ENCODE assay signal across 8 cellular contexts in the genomic region with DNA sequence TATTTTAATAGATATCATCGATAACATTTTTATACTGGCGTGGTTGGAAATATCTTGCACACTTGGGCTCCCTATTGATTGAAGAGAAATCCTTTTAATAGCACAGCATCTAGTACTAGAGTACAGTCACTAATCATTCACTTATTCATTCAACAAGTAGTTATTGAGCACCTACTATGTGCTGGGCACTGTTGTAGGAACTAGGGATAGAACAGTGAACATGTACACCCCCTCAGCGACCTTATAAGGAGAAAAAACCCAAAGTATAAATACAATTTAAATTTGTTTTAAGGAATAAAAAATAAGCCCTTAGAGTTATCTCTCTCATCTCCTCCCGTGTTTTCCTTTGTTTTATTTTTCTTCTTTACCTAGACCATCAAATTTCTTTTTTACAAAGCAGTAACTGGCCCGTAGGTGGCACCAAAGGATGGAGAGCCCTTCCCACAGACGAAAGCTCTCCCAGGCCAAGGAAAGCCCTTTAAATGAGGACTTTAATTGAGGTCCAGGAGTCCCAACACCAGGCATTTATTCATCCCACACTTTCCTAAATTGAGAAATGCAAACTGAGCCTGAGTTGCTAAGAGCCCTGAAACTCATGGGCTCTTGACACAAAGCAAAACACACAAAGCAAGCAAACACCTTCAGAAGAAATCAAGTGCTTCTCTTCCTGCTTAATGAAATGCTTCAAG. TPM values are rescaled to one million over a fixed set of nuclear protein-coding genes. Genes with fewer than 3 reads are reported as not detected.
DNase-seq lines count a peak whose midpoint lies in the region; ATAC-seq and TF ChIP-seq lines count a peak whose summit lies in the region.

No MANE protein-coding gene starts in this region.

- H3K4me2 ChIP-seq in GM23338: no peak overlapping the region

- no peaks in the 10 kb centered on the region for H3K9me3 Mint-ChIP-seq in GM23338

- H3K4me1 ChIP-seq in GM23338 (ENCODE audit: insufficient read depth) (no peaks in the 10 kb centered on the region), Panc1 (ENCODE audit: control insufficient read depth, insufficient read depth, low read length) (no peaks in the 10 kb centered on the region)

- CTCF ChIA-PET in Panc1 (lab: Charles Lee): interaction anchor here (0.6 to 2.5 kb wide), 4 partner anchors 26 to 1807 kb away, joined by 3 to 12 read pairs (median 3); partner anchors contain the start of gene SUDS3

- peak; percentile 85 to 88 for TF ChIP-seq CTCF in GM23338 (conservative IDR thresholded peaks at IDR 0.05; ENCODE audit: low read depth in 2 of 2)
- peak; percentile 74 for TF ChIP-seq CTCF in Panc1 (IDR thresholded peaks at IDR 0.05)
- TF ChIP-seq CTCF in fibroblast of pulmonary artery (IDR thresholded peaks at IDR 0.05; ENCODE audit: low read length, missing control alignments): peak; percentile 65

- H3K79me2 ChIP-seq in GM23338 (replicated peaks; ENCODE audit: insufficient read depth): no peaks in the 10 kb centered on the region

- intact Hi-C loops in Panc1 (cut with micrococcal nuclease; ENCODE audit: unreplicated experiment): no loop called here

- H3K4me3 Mint-ChIP-seq in GM23338: no peak overlapping the region

- H3K9me2 ChIP-seq in GM23338 (ENCODE audit: insufficient read depth): no peaks in the 10 kb centered on the region

- no peak overlapping the region for H2AFZ ChIP-seq in GM23338

- no peak overlapping the region for H3K27ac ChIP-seq in GM23338 (ENCODE audit: low read depth)
- H3K27ac ChIP-seq in Panc1 (ENCODE audit: low read length): no peak overlapping the region

- no peak overlapping the region for H3K27ac Mint-ChIP-seq in GM23338

- POLR2A ChIA-PET in Panc1 (lab: Charles Lee): interaction anchor here (0.5 kb wide), 1 partner anchor 208 kb away, joined by 13 read pairs; the partner anchor contains the start of gene TAOK3

- H4K20me1 ChIP-seq in GM23338 (replicated peaks; ENCODE audit: insufficient read depth): no peaks in the 10 kb centered on the region

- no peak overlapping the region for H3K4me3 ChIP-seq in GM23338
- H3K4me3 ChIP-seq in Panc1 (ENCODE audit: low read depth in 2 of 2, low read length in 2 of 2): no peak overlapping the region
- H3K4me3 ChIP-seq in fibroblast of pulmonary artery (replicated peaks; ENCODE audit: low read depth, low read length): no peak overlapping the region

- no peaks in the 10 kb centered on the region for H3F3A ChIP-seq in GM23338 (replicated peaks; ENCODE audit: low read depth)

- TSS peak; percentile 39 for BruUV-seq in Panc1 (replicated peaks; lab: Mats Ljungman, UMichigan)

- H3K9me3 ChIP-seq in Panc1 (ENCODE audit: control insufficient read depth, insufficient read depth, low read depth, low read length): no peaks in the 10 kb centered on the region

- no peaks in the 10 kb centered on the region for H3K36me3 ChIP-seq in GM23338 (ENCODE audit: insufficient read depth)
- 0 out of 2 replicates have a peak, but pooled peaks cover 8% of the 10 kb centered on the region for H3K36me3 ChIP-seq in Panc1 (ENCODE audit: control insufficient read depth, insufficient read depth, low read length)

- no peaks in the 10 kb centered on the region for H3K27me3 Mint-ChIP-seq in GM23338 (ENCODE audit: insufficient read depth, low read depth, poor library complexity)

- peak; percentile 24 for DNase-seq in CD1c-positive myeloid dendritic cell (ENCODE audit: extremely low spot score)
- peak; percentile 83 for DNase-seq in GM23338 (ENCODE audit: low spot score)
- DNase-seq in Panc1 (ENCODE audit: low read depth, low spot score): no peak
- peak; percentile 55 for DNase-seq in fibroblast of pulmonary artery (ENCODE audit: low read depth)
- peak; percentile 72 for DNase-seq in superior temporal gyrus (ENCODE audit: extremely low spot score)
- no peak for DNase-seq in middle frontal gyrus (ENCODE audit: extremely low spot score, low spot score)

- H3K36me3 Mint-ChIP-seq in GM23338 (ENCODE audit: low read depth): no peaks in the 10 kb centered on the region

- peak; percentile 88 for ATAC-seq in GM23338
- peak; percentile 75 for ATAC-seq in Panc1
- no peak for ATAC-seq in HG03135 (IDR thresholded peaks at IDR 0.05; ENCODE audit: unreplicated experiment)
- no peak for ATAC-seq in GM21786 (IDR thresholded peaks at IDR 0.05; ENCODE audit: unreplicated experiment)

- no peaks in the 10 kb centered on the region; the same call in 2 of the 3 replicates for H3K4me1 Mint-ChIP-seq in GM23338

- no peaks in the 10 kb centered on the region for H3K27me3 ChIP-seq in GM23338 (ENCODE audit: insufficient read depth)
- no peaks in the 10 kb centered on the region for H3K27me3 ChIP-seq in Panc1 (ENCODE audit: control insufficient read depth, insufficient read depth, low read length)

- in situ Hi-C loops in Panc1 (cut with HindIII; ENCODE audit: low pct_unique_long_range_greater_than_20kb, low sequenced_read_pairs): no loop called here

TF ChIP-seq in GM23338, 12 proteins besides CTCF, POLR2A, EP300 and RAD21 (continues in another document):
- TF ChIP-seq ZNF114 (CRISPR knock-in tag; IDR thresholded peaks at IDR 0.05) (no peak), REST (IDR thresholded peaks at IDR 0.05; ENCODE audit: unreplicated experiment) (no peak), EZH2 (IDR thresholded peaks at IDR 0.05; ENCODE audit: low read depth, unreplicated experiment) (no peak)
- TF ChIP-seq, protein P1, sequence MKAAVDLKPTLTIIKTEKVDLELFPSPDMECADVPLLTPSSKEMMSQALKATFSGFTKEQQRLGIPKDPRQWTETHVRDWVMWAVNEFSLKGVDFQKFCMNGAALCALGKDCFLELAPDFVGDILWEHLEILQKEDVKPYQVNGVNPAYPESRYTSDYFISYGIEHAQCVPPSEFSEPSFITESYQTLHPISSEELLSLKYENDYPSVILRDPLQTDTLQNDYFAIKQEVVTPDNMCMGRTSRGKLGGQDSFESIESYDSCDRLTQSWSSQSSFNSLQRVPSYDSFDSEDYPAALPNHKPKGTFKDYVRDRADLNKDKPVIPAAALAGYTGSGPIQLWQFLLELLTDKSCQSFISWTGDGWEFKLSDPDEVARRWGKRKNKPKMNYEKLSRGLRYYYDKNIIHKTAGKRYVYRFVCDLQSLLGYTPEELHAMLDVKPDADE (IDR thresholded peaks at IDR 0.05): no peak

RNA-seq across cellular contexts. Expression of gene PEBP1, which starts 29.0 kb away (rescaled TPM):
- total RNA-seq in GM23338 (2014; rRNA removed; shearing (Covaris generic)): 442 and 453 TPM in 2 replicates
- polyA plus RNA-seq in GM23338 (2016; fragmentation: Nextera tagmentation; extraction: Ambion mirVana): 819 and 844 TPM in 2 replicates
- 168 TPM for total RNA-seq in Panc1 (2021; ENCODE audit: unreplicated experiment)
- 204 TPM for polyA plus RNA-seq in Panc1 (2012; ENCODE audit: insufficient read length)

Comparison
In these comparisons a context has a peak if more than half of its experiments do, and no peak if none do; other contexts are left out.
1. DNase-seq: peak in CD1c-positive myeloid dendritic cell (single experiment), GM23338 (single experiment), fibroblast of pulmonary artery (single experiment) and superior temporal gyrus (single experiment); none in Panc1 (single experiment) and middle frontal gyrus (single experiment).
2. ATAC-seq: peak in GM23338 (single experiment) and Panc1 (single experiment); none in HG03135 (single experiment) and GM21786 (single experiment).
3. Peak in every context shown above with its lines, with median percentiles within 50 percentile points of each other: CTCF ChIP-seq.